In genomic region chr3:66220066-66220465, GRCh38 we compare ENCODE assay signal across 8 cellular contexts. TPM values are rescaled to one million over a fixed set of nuclear protein-coding genes. Genes with fewer than 3 reads are reported as not detected.
DNase-seq lines count a peak whose midpoint lies in the region; ATAC-seq and TF ChIP-seq lines count a peak whose summit lies in the region.

No MANE protein-coding gene starts in this region.

- no peak overlapping the region for H2BK12ac ChIP-seq in neuronal stem cell (ENCODE audit: low read length)

- peaks cover 31% of the 10 kb centered on the region for H3K4me1 Mint-ChIP-seq in CD8-positive, alpha-beta T cell (ENCODE audit: low read depth)

- H3K9me3 Mint-ChIP-seq in CD8-positive, alpha-beta T cell: no peaks in the 10 kb centered on the region

- H2BK15ac ChIP-seq in neuronal stem cell (ENCODE audit: low read length): no peak overlapping the region

- H3K27ac ChIP-seq in CD8-positive, alpha-beta T cell (ENCODE audit: low read depth, low read length): peak overlapping the region; percentile 58
- peak overlapping the region; percentile 77 for H3K27ac ChIP-seq in effector memory CD4-positive, alpha-beta T cell (ENCODE audit: insufficient read depth, low read length, poor library complexity, severe bottlenecking)
- H3K27ac ChIP-seq in neuronal stem cell (replicated peaks; ENCODE audit: low read length): no peak overlapping the region

- CTCF ChIA-PET in CD8-positive, alpha-beta T cell (lab: Charles Lee): no interaction called here

- no peak overlapping the region for H3K18ac ChIP-seq in neuronal stem cell (ENCODE audit: low read length)

- H4K91ac ChIP-seq in neuronal stem cell (ENCODE audit: low read depth, low read length, poor library complexity): no peak overlapping the region

- H3K4me2 ChIP-seq in neuronal stem cell (ENCODE audit: insufficient read depth, low read length, poor library complexity, severe bottlenecking): no peak overlapping the region

- H3K27ac Mint-ChIP-seq in CD8-positive, alpha-beta T cell: peak overlapping the region; percentile 64

- no peaks in the 10 kb centered on the region for H3K36me3 ChIP-seq in CD8-positive, alpha-beta T cell (ENCODE audit: insufficient read depth, low read length)
- H3K36me3 ChIP-seq in effector memory CD4-positive, alpha-beta T cell (ENCODE audit: control insufficient read depth, insufficient read depth, low read length): peaks cover 3% of the 10 kb centered on the region
- H3K36me3 ChIP-seq in neuronal stem cell (replicated peaks in 1 of 2; ENCODE audit: control insufficient read depth in 2 of 2, insufficient read depth in 2 of 2, low read length in 2 of 2): no peaks in the 10 kb centered on the region

- H3K36me3 Mint-ChIP-seq in CD8-positive, alpha-beta T cell: peaks cover 30% of the 10 kb centered on the region

- no CpG with 5 or more reads among the region's 5 CpGs for WGBS in neuronal stem cell (ENCODE audit: extremely low coverage in 2 of 2, insufficient read length in 2 of 2, insufficient replicate concordance in 1 of 2), 2 donors

- no peak for ATAC-seq in CD8-positive, alpha-beta T cell
- ATAC-seq in HG02759 (IDR thresholded peaks at IDR 0.05; ENCODE audit: unreplicated experiment) (no peak), GM21367 (IDR thresholded peaks at IDR 0.05; ENCODE audit: unreplicated experiment) (no peak)

- no peaks in the 10 kb centered on the region for H3K27me3 ChIP-seq in CD8-positive, alpha-beta T cell (ENCODE audit: insufficient read depth, low read length)
- no peaks in the 10 kb centered on the region for H3K27me3 ChIP-seq in effector memory CD4-positive, alpha-beta T cell (replicated peaks; ENCODE audit: control insufficient read depth, insufficient read depth, low read length, poor library complexity, severe bottlenecking)
- H3K27me3 ChIP-seq in neuronal stem cell (ENCODE audit: control insufficient read depth in 3 of 3, insufficient read depth in 3 of 3, low read depth in 1 of 3, low read length in 3 of 3): peaks cover 0 to 4% (median 0%) of the 10 kb centered on the region in 3 experiments

- TF ChIP-seq CTCF in CD8-positive, alpha-beta T cell (IDR thresholded peaks at IDR 0.05): no peak

- no peaks in the 10 kb centered on the region for H3K9me3 ChIP-seq in CD8-positive, alpha-beta T cell (ENCODE audit: low read length)
- H3K9me3 ChIP-seq in effector memory CD4-positive, alpha-beta T cell (ENCODE audit: control insufficient read depth, low read length): no peaks in the 10 kb centered on the region
- H3K9me3 ChIP-seq in neuronal stem cell (replicated peaks in 1 of 2; ENCODE audit: control insufficient read depth in 2 of 2, insufficient read depth in 1 of 2, low read depth in 1 of 2, low read length in 2 of 2): peaks cover 0 to 1% of the 10 kb centered on the region in 2 donors

- H3K14ac ChIP-seq in neuronal stem cell (ENCODE audit: low read length): no peak overlapping the region

- no peaks in the 10 kb centered on the region for H3K79me1 ChIP-seq in neuronal stem cell (ENCODE audit: low read depth, low read length)

- H3K9ac ChIP-seq in neuronal stem cell (ENCODE audit: low read depth, low read length, poor library complexity): no peak overlapping the region

- DNase-seq in CD8-positive, alpha-beta T cell: no peak
- DNase-seq in NAMALWA (ENCODE audit: low spot score) (peak; percentile 19), neuronal stem cell (ENCODE audit: low spot score) (no peak), GOT3 (lab: John Stamatoyannopoulos, UW) (no peak)
- DNase-seq in effector memory CD4-positive, alpha-beta T cell: no peak
- no peak for DNase-seq in activated effector memory CD4-positive, alpha-beta T cell treated with Interleukin-2 at 50 U/mL for 16 hours

- peak overlapping the region; percentile 95 for H2AFZ ChIP-seq in neuronal stem cell (ENCODE audit: low read length)

- peaks cover 14% of the 10 kb centered on the region for H3K4me1 ChIP-seq in CD8-positive, alpha-beta T cell (ENCODE audit: insufficient read depth, low read length)
- peaks cover 6% of the 10 kb centered on the region for H3K4me1 ChIP-seq in effector memory CD4-positive, alpha-beta T cell (ENCODE audit: control insufficient read depth, insufficient read depth, low read length, poor library complexity, severe bottlenecking)
- H3K4me1 ChIP-seq in neuronal stem cell (ENCODE audit: control insufficient read depth in 2 of 2, insufficient read depth in 1 of 2, low read depth in 1 of 2, low read length in 2 of 2): peaks cover 0 to 2% of the 10 kb centered on the region in 2 donors

- no peak overlapping the region for H2BK5ac ChIP-seq in neuronal stem cell (ENCODE audit: low read length)

- H3K4me3 ChIP-seq in CD8-positive, alpha-beta T cell (ENCODE audit: low read depth, low read length): peak overlapping the region; percentile 29
- H3K4me3 ChIP-seq in effector memory CD4-positive, alpha-beta T cell (ENCODE audit: insufficient read depth, low read depth, low read length, poor library complexity, severe bottlenecking): peak overlapping the region; percentile 79
- H3K4me3 ChIP-seq in neuronal stem cell (ENCODE audit: low read length in 2 of 2): peak overlapping the region in 1 of 2 donors; percentile 59

- POLR2A ChIA-PET in CD8-positive, alpha-beta T cell (lab: Charles Lee): interaction anchor here (1.1 kb wide), 1 partner anchor 286 kb away, joined by 4 read pairs; no protein-coding TSS in a partner anchor

- no peak overlapping the region for H3K23ac ChIP-seq in neuronal stem cell (ENCODE audit: low read depth, low read length, poor library complexity)

- peak overlapping the region; percentile 74 for H3K4me3 Mint-ChIP-seq in CD8-positive, alpha-beta T cell

- H4K8ac ChIP-seq in neuronal stem cell (ENCODE audit: low read depth, low read length): no peak overlapping the region

- no peak overlapping the region for H3K4ac ChIP-seq in neuronal stem cell (ENCODE audit: low read length)

- intact Hi-C loops in CD8-positive, alpha-beta T cell (cut with DNase I, micrococcal nuclease): loop anchor here (1.0 to 10.0 kb wide), 5 partner anchors 172 to 1865 kb away; partner anchors contain the start of genes KBTBD8 (in 2 of the 2) and SUCLG2 (in 1 of the 2)

- no peak overlapping the region for H2AK5ac ChIP-seq in neuronal stem cell (ENCODE audit: low read depth, low read length)

- no peak overlapping the region for H2BK120ac ChIP-seq in neuronal stem cell (ENCODE audit: low read depth, low read length)

- H3K27me3 Mint-ChIP-seq in CD8-positive, alpha-beta T cell (ENCODE audit: low read depth): peaks cover 5% of the 10 kb centered on the region

RNA-seq across cellular contexts. Expression of gene SLC25A26, which starts 0.7 kb away (rescaled TPM):
- 10 to 100 TPM; 32.0 to 37.4 TPM for total RNA-seq in CD8-positive, alpha-beta T cell
- polyA plus RNA-seq in neuronal stem cell (2013, experiment 1 of 2): 7.3 TPM
- 7.9 TPM for polyA plus RNA-seq in neuronal stem cell (2013, experiment 2 of 2)
